21 cellular contexts compared by ENCODE assay signal in genomic region chr12:86265329-86265695, GRCh38. TPM values are rescaled to one million over a fixed set of nuclear protein-coding genes. Genes with fewer than 3 reads are reported as not detected.
DNase-seq lines count a peak whose midpoint lies in the region; ATAC-seq and TF ChIP-seq lines count a peak whose summit lies in the region.
"Had no signal": no experiment of that assay in that cellular context is flagged by ENCODE, and none has a peak within 500 bp of the region (broad histone marks: within the 10 kb centered on the region; RNA-seq: fewer than 3 reads in every experiment).

No MANE protein-coding gene starts in this region.

- TF ChIP-seq CTCF in endothelial cell (IDR thresholded peaks at IDR 0.05; ENCODE audit: unreplicated experiment) = no peak
- no peak for TF ChIP-seq CTCF in transverse colon (IDR thresholded peaks at IDR 0.05)

- WGBS in mesenchymal stem cell = 90% methylated on average over 4 of the region's 5 CpGs
- 38 to 53% methylated on average over 2 to 5 of the region's 5 CpGs for WGBS in transverse colon (ENCODE audit: low coverage in 1 of 2), 2 donors

- POLR2A ChIA-PET in activated CD4-positive, alpha-beta T cell treated with anti-CD3 and anti-CD28 coated beads, Interleukin-2, amount 10 ng/mL, durations not matched to agents 7 days and 5 days (lab: Charles Lee) = no interaction called here

- peak overlapping the region; percentile 80 for H3K4me3 Mint-ChIP-seq in endothelial cell (ENCODE audit: unreplicated experiment)
- no peak overlapping the region for H3K4me3 Mint-ChIP-seq in activated CD4-positive, alpha-beta T cell treated with anti-CD3 and anti-CD28 coated beads, Interleukin-2, amount 10 ng/mL, durations not matched to agents 7 days and 5 days
- H3K4me3 Mint-ChIP-seq: activated CD8-positive, alpha-beta memory T cell treated with anti-CD3 and anti-CD28 coated beads, Interleukin-2, amount 10 ng/mL, durations not matched to agents 7 days and 5 days; CD8-positive, alpha-beta T cell; T-helper 1 cell treated with Interleukin-12 subunit alpha and Interleukin-12 subunit beta and Interleukin-4 antibody, amounts not matched to agents 30 μg/mL and 1 μg/mL, for 36 hours had no signal

- H3K14ac ChIP-seq in mesenchymal stem cell (ENCODE audit: low read length in 2 of 2) = peak overlapping the region in 1 of 2 experiments; percentile 4

- H3K36me3 ChIP-seq in mesenchymal stem cell (ENCODE audit: control insufficient read depth in 1 of 2, insufficient read depth in 2 of 2, low read depth in 1 of 2, low read length in 2 of 2) (no peaks in the 10 kb centered on the region), transverse colon (no peaks in the 10 kb centered on the region)
- H3K36me3 ChIP-seq: brain microvascular endothelial cell, MG63, ovary had no signal

- H3K4me2 ChIP-seq in mesenchymal stem cell (ENCODE audit: low read length, poor library complexity, severe bottlenecking) = no peak overlapping the region

- H3K23ac ChIP-seq in mesenchymal stem cell (ENCODE audit: low read length in 2 of 2) = no peak overlapping the region

- H3K18ac ChIP-seq in mesenchymal stem cell (ENCODE audit: low read depth in 1 of 2, low read length in 2 of 2) = peak overlapping the region in 1 of 2 experiments; percentile 6

- CTCF ChIA-PET in activated CD4-positive, alpha-beta T cell treated with anti-CD3 and anti-CD28 coated beads, Interleukin-2, amount 10 ng/mL, durations not matched to agents 7 days and 5 days (lab: Charles Lee) = interaction anchor here (1.0 kb wide), 1 partner anchor 10 kb away, joined by 3 read pairs; no protein-coding TSS in a partner anchor

- H2AFZ ChIP-seq in mesenchymal stem cell (ENCODE audit: low read depth, low read length) = no peak overlapping the region

- DNase-seq in NCI-H2029 treated with DMSO at 0.1 percent for 48 hours (lab: John Stamatoyannopoulos, UW) (peak; percentile 72), NCI-H2029 (lab: John Stamatoyannopoulos, UW) (no peak), endothelial cell (ENCODE audit: low spot score) (no peak), mesenchymal stem cell (no peak), transverse colon (no peak), GM19240 (ENCODE audit: insufficient read length, low spot score) (no peak)
- no peak for DNase-seq in activated CD4-positive, alpha-beta T cell treated with anti-CD3 and anti-CD28 coated beads, Interleukin-2, amount 10 ng/mL, durations not matched to agents 7 days and 5 days
- DNase-seq: activated CD8-positive, alpha-beta memory T cell treated with anti-CD3 and anti-CD28 coated beads, Interleukin-2, amount 10 ng/mL, durations not matched to agents 7 days and 5 days; activated naive CD4-positive, alpha-beta T cell treated with Interleukin-2 at 50 U/mL for 16 hours; brain microvascular endothelial cell; foreskin fibroblast; midbrain; NCI-H2081 treated with DMSO at 0.1 percent for 48 hours; NK-92 treated with Interleukin-12 subunit alpha and Interleukin-12 subunit beta, amount 100 ng/mL, for 24 hours had no signal

- no peaks in the 10 kb centered on the region for H3K27me3 Mint-ChIP-seq in endothelial cell (ENCODE audit: unreplicated experiment)
- H3K27me3 Mint-ChIP-seq in activated CD4-positive, alpha-beta T cell treated with anti-CD3 and anti-CD28 coated beads, Interleukin-2, amount 10 ng/mL, durations not matched to agents 7 days and 5 days = no peaks in the 10 kb centered on the region
- H3K27me3 Mint-ChIP-seq: activated CD8-positive, alpha-beta memory T cell treated with anti-CD3 and anti-CD28 coated beads, Interleukin-2, amount 10 ng/mL, durations not matched to agents 7 days and 5 days had no signal

- no peak overlapping the region for H3K9ac ChIP-seq in mesenchymal stem cell (ENCODE audit: low read length)

- intact Hi-C loops in transverse colon (cut with DNase I; ENCODE audit: low total_unique reads) = no loop called here

- ATAC-seq in HG02884 (IDR thresholded peaks at IDR 0.05; ENCODE audit: unreplicated experiment) = no peak
- ATAC-seq: activated CD4-positive, CD25-positive, alpha-beta regulatory T cell treated with anti-CD3 and anti-CD28 coated beads, Interleukin-2, amount 50 U/mL, for 24 hours; activated CD8-positive, alpha-beta memory T cell treated with anti-CD3 and anti-CD28 coated beads, Interleukin-2, amount 10 ng/mL, durations not matched to agents 7 days and 5 days; CD8-positive, alpha-beta T cell had no signal

- no peaks in the 10 kb centered on the region for H3K4me1 Mint-ChIP-seq in endothelial cell (ENCODE audit: unreplicated experiment)
- H3K4me1 Mint-ChIP-seq in activated CD4-positive, alpha-beta T cell treated with anti-CD3 and anti-CD28 coated beads, Interleukin-2, amount 10 ng/mL, durations not matched to agents 7 days and 5 days = no peaks in the 10 kb centered on the region
- H3K4me1 Mint-ChIP-seq: activated CD8-positive, alpha-beta memory T cell treated with anti-CD3 and anti-CD28 coated beads, Interleukin-2, amount 10 ng/mL, durations not matched to agents 7 days and 5 days had no signal

- no peak overlapping the region for H2BK15ac ChIP-seq in mesenchymal stem cell (ENCODE audit: low read depth, poor library complexity, severe bottlenecking)

- H2BK12ac ChIP-seq in mesenchymal stem cell (ENCODE audit: low read length in 2 of 2) = no peak overlapping the region

- no peak overlapping the region for H2AK5ac ChIP-seq in mesenchymal stem cell (ENCODE audit: low read length, severe bottlenecking)

- H3K79me1 ChIP-seq in mesenchymal stem cell (replicated peaks; ENCODE audit: low read length, poor library complexity, severe bottlenecking) = no peaks in the 10 kb centered on the region

- H3K4me1 ChIP-seq in mesenchymal stem cell (ENCODE audit: control insufficient read depth, insufficient read depth, low read depth, low read length) (peaks cover 6% of the 10 kb centered on the region), transverse colon (no peaks in the 10 kb centered on the region)

- H4K91ac ChIP-seq in mesenchymal stem cell (ENCODE audit: low read length) = peak overlapping the region; percentile 86

- H3K27ac Mint-ChIP-seq in endothelial cell (ENCODE audit: unreplicated experiment) = no peak overlapping the region
- no peak overlapping the region for H3K27ac Mint-ChIP-seq in activated CD4-positive, alpha-beta T cell treated with anti-CD3 and anti-CD28 coated beads, Interleukin-2, amount 10 ng/mL, durations not matched to agents 7 days and 5 days
- H3K27ac Mint-ChIP-seq: activated CD8-positive, alpha-beta memory T cell treated with anti-CD3 and anti-CD28 coated beads, Interleukin-2, amount 10 ng/mL, durations not matched to agents 7 days and 5 days; CD8-positive, alpha-beta T cell; T-helper 1 cell treated with Interleukin-12 subunit alpha and Interleukin-12 subunit beta and Interleukin-4 antibody, amounts not matched to agents 30 μg/mL and 1 μg/mL, for 36 hours had no signal

- in situ Hi-C loops in transverse colon (cut with MboI; ENCODE audit: low pct_ligation_motif_present in 1 of 4, low pct_unique_long_range_greater_than_20kb in 1 of 4, low sequenced_read_pairs in 3 of 4) = no loop called here

- H3K27ac ChIP-seq in mesenchymal stem cell (ENCODE audit: low read length, poor library complexity, severe bottlenecking) = no peak overlapping the region
- peak overlapping the region in 1 of 4 donors; percentile 24 for H3K27ac ChIP-seq in transverse colon
- H3K27ac ChIP-seq: brain microvascular endothelial cell, ovary had no signal

- H3K9me3 Mint-ChIP-seq in endothelial cell (ENCODE audit: unreplicated experiment) = no peaks in the 10 kb centered on the region
- no peaks in the 10 kb centered on the region for H3K9me3 Mint-ChIP-seq in activated CD4-positive, alpha-beta T cell treated with anti-CD3 and anti-CD28 coated beads, Interleukin-2, amount 10 ng/mL, durations not matched to agents 7 days and 5 days

- H2BK120ac ChIP-seq in mesenchymal stem cell (ENCODE audit: low read depth, low read length) = no peak overlapping the region

- no peak overlapping the region for H3K4ac ChIP-seq in mesenchymal stem cell (ENCODE audit: low read depth in 1 of 2, low read length in 2 of 2)

- no peak overlapping the region for H4K8ac ChIP-seq in mesenchymal stem cell (ENCODE audit: low read length)

- H3K27me3 ChIP-seq in mesenchymal stem cell (ENCODE audit: control insufficient read depth in 1 of 2, insufficient read depth in 1 of 2, low read length in 2 of 2) (peaks cover 0 to 3% of the 10 kb centered on the region in 2 experiments), transverse colon (no peaks in the 10 kb centered on the region)
- H3K27me3 ChIP-seq: brain microvascular endothelial cell, dorsolateral prefrontal cortex, MG63, ovary had no signal

- TF ChIP-seq EP300 in transverse colon (IDR thresholded peaks at IDR 0.05; ENCODE audit: low read depth) = no peak

- H3K4me3 ChIP-seq in mesenchymal stem cell (ENCODE audit: insufficient read depth in 1 of 2, low read depth in 1 of 2, low read length in 2 of 2) (no peak overlapping the region), transverse colon (peak overlapping the region in 3 of 4 donors; percentile 22 to 27 (median 23))
- H3K4me3 ChIP-seq: MG63, ovary had no signal

- TF ChIP-seq POLR2A in transverse colon (IDR thresholded peaks at IDR 0.05) = no peak

- no peak overlapping the region for H2BK5ac ChIP-seq in mesenchymal stem cell (ENCODE audit: low read depth, low read length, poor library complexity, severe bottlenecking)

- H3K9me3 ChIP-seq in mesenchymal stem cell (ENCODE audit: control insufficient read depth, low read length) (no peaks in the 10 kb centered on the region), transverse colon (no peaks in the 10 kb centered on the region)
- H3K9me3 ChIP-seq: MG63, ovary had no signal

- no peaks in the 10 kb centered on the region for H3K36me3 Mint-ChIP-seq in endothelial cell (ENCODE audit: low read depth, unreplicated experiment)
- no peaks in the 10 kb centered on the region for H3K36me3 Mint-ChIP-seq in activated CD4-positive, alpha-beta T cell treated with anti-CD3 and anti-CD28 coated beads, Interleukin-2, amount 10 ng/mL, durations not matched to agents 7 days and 5 days (ENCODE audit: low read depth)
- H3K36me3 Mint-ChIP-seq: activated CD8-positive, alpha-beta memory T cell treated with anti-CD3 and anti-CD28 coated beads, Interleukin-2, amount 10 ng/mL, durations not matched to agents 7 days and 5 days; CD8-positive, alpha-beta T cell had no signal

RNA-seq across cellular contexts. Expression of gene MGAT4C, which starts 9.1 kb away (rescaled TPM):
- total RNA-seq in endothelial cell (ENCODE audit: unreplicated experiment) (1.1 TPM), transverse colon (under 1 TPM in 3 of 4 donors, not detected in 1; 0.14 to 0.75 (median 0.16) TPM)
- 0.84 TPM for polyA plus RNA-seq in mesenchymal stem cell (2013, experiment 1 of 2)
- polyA plus RNA-seq in mesenchymal stem cell (2013, experiment 2 of 2) = 1.1 TPM
- not detected for total RNA-seq in activated CD4-positive, alpha-beta T cell treated with anti-CD3 and anti-CD28 coated beads, Interleukin-2, amount 10 ng/mL, durations not matched to agents 7 days and 5 days
- total RNA-seq: activated CD8-positive, alpha-beta memory T cell treated with anti-CD3 and anti-CD28 coated beads, Interleukin-2, amount 10 ng/mL, durations not matched to agents 7 days and 5 days; CD8-positive, alpha-beta T cell had no signal

Comparison
In these comparisons a context has a peak if more than half of its experiments do, and no peak if none do; other contexts are left out.
1. H3K4me3 ChIP-seq: peak in transverse colon (3 of 4); none in mesenchymal stem cell (0 of 2).